8 cellular contexts compared by ENCODE assay signal in genomic region chr11:7657306-7658025, GRCh38. TPM values are rescaled to one million over a fixed set of nuclear protein-coding genes. Genes with fewer than 3 reads are reported as not detected.
DNase-seq lines count a peak whose midpoint lies in the region; FAIRE-seq and TF ChIP-seq lines count a peak whose summit lies in the region.

No MANE protein-coding gene starts in this region.

- H3K36me3 ChIP-seq in WERI-Rb-1 (no peaks in the 10 kb centered on the region), ovary (no peaks in the 10 kb centered on the region)

- TF ChIP-seq EP300 in ovary (IDR thresholded peaks at IDR 0.05) = no peak

- 55 to 62% (median 61%) methylated on average over 15 of the region's 15 CpGs for WGBS in ovary, 3 donors

- TF ChIP-seq CTCF in WERI-Rb-1 (IDR thresholded peaks at IDR 0.05; ENCODE audit: low read depth, low read length) = peak; percentile 80
- TF ChIP-seq CTCF in ovary (IDR thresholded peaks at IDR 0.05) = peak in 2 of 3 donors; percentile 42 to 47

- DNase-seq in NCI-H2171 treated with DMSO at 0.1 percent for 48 hours (lab: John Stamatoyannopoulos, UW) = peak; percentile 57
- DNase-seq in NCI-H2171 (lab: John Stamatoyannopoulos, UW) = no peak
- peak; percentile 56 to 74 for DNase-seq in Kasumi-1 (lab: John Stamatoyannopoulos, UW)
- peak; percentile 71 for DNase-seq in WERI-Rb-1
- peak; percentile 89 for DNase-seq in globus pallidus (ENCODE audit: low spot score)
- DNase-seq in ovary = peak; percentile 47 to 69 (median 61)
- no peak for DNase-seq in activated CD4-positive, CD25-positive, alpha-beta regulatory T cell (lab: John Stamatoyannopoulos, UW)
- no peak for DNase-seq in urothelium cell line (ENCODE audit: low spot score)

- TF ChIP-seq POLR2A in ovary (IDR thresholded peaks at IDR 0.05) = no peak

- intact Hi-C loops in ovary (cut with DNase I) = loop anchor here (2.0 to 5.0 kb wide), 2 partner anchors 85 to 87 kb away; no protein-coding TSS in a partner anchor

- no peaks in the 10 kb centered on the region for H3K4me1 ChIP-seq in ovary (ENCODE audit: insufficient read depth)

- H3K27me3 ChIP-seq in WERI-Rb-1 (ENCODE audit: insufficient read depth, low read depth, severe bottlenecking) (no peaks in the 10 kb centered on the region), ovary (no peaks in the 10 kb centered on the region)

- no peaks in the 10 kb centered on the region for H3K9me3 ChIP-seq in WERI-Rb-1 (ENCODE audit: severe bottlenecking)
- H3K9me3 ChIP-seq in ovary = no peaks in the 10 kb centered on the region

- H3K27ac ChIP-seq in WERI-Rb-1 (no peak overlapping the region), ovary (no peak overlapping the region)

- H3K4me3 ChIP-seq in WERI-Rb-1 (ENCODE audit: low read depth, low read length) (no peak overlapping the region), ovary (no peak overlapping the region)

- FAIRE-seq in urothelium cell line (lab: Jason Lieb, UNC) = no peak

RNA-seq across cellular contexts. Expression of gene CYB5R2, which starts 15.8 kb away (rescaled TPM):
- 10 to 100 TPM; 11.8 to 32.0 (median 20.7) TPM for total RNA-seq in ovary
- 10 to 100 TPM; 17.6 to 23.5 TPM for polyA plus RNA-seq in ovary

RNA-seq across cellular contexts. Expression of gene OVCH2, which starts 48.8 kb away (rescaled TPM):
- total RNA-seq in ovary = under 1 TPM in 2 of 7 donors, not detected in 5; 0.23 to 0.89 TPM
- polyA plus RNA-seq in ovary = not detected

Comparison
In these comparisons a context has a peak if more than half of its experiments do, and no peak if none do; other contexts are left out.
1. DNase-seq: peak in NCI-H2171 treated with DMSO at 0.1 percent for 48 hours (single experiment), Kasumi-1 (2 of 2), WERI-Rb-1 (single experiment), globus pallidus (single experiment) and ovary (5 of 5); none in NCI-H2171 (single experiment), activated CD4-positive, CD25-positive, alpha-beta regulatory T cell (0 of 4) and urothelium cell line (single experiment).